ENCODE assay signal across 1 cellular context in genomic region chr7:55964802-55965470, GRCh38.
TF ChIP-seq lines count a peak whose summit lies in the region.

No MANE protein-coding gene starts in this region.

TF ChIP-seq in IMR-90, 13 proteins besides CTCF, POLR2A, EP300 and RAD21 (continued from another document):
- TF ChIP-seq, protein P1, sequence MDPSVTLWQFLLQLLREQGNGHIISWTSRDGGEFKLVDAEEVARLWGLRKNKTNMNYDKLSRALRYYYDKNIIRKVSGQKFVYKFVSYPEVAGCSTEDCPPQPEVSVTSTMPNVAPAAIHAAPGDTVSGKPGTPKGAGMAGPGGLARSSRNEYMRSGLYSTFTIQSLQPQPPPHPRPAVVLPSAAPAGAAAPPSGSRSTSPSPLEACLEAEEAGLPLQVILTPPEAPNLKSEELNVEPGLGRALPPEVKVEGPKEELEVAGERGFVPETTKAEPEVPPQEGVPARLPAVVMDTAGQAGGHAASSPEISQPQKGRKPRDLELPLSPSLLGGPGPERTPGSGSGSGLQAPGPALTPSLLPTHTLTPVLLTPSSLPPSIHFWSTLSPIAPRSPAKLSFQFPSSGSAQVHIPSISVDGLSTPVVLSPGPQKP (IDR thresholded peaks at IDR 0.05; ENCODE audit: borderline replicate concordance, low read depth, low read length) = no peak
- no peak for TF ChIP-seq MXI1 (IDR thresholded peaks at IDR 0.05; ENCODE audit: borderline replicate concordance, low read depth, low read length)
- no peak for TF ChIP-seq CHD1 (IDR thresholded peaks at IDR 0.05; ENCODE audit: low read depth, low read length)
- TF ChIP-seq FOS (IDR thresholded peaks at IDR 0.05; ENCODE audit: low read depth, low read length) = no peak
- TF ChIP-seq MAZ (IDR thresholded peaks at IDR 0.05; ENCODE audit: borderline replicate concordance, low read depth, low read length) = no peak
- TF ChIP-seq CEBPB (IDR thresholded peaks at IDR 0.05; ENCODE audit: low read depth, low read length) = no peak
